Comparison of ENCODE assay signal across 11 cellular contexts in genomic region chr5:141845371-141845821, GRCh38. TPM values are rescaled to one million over a fixed set of nuclear protein-coding genes. Genes with fewer than 3 reads are reported as not detected.
DNase-seq lines count a peak whose midpoint lies in the region; ATAC-seq, FAIRE-seq and TF ChIP-seq lines count a peak whose summit lies in the region.
"Had no signal": no experiment of that assay in that cellular context is flagged by ENCODE, and none has a peak within 500 bp of the region (broad histone marks: within the 10 kb centered on the region; RNA-seq: fewer than 3 reads in every experiment).

No MANE protein-coding gene starts in this region.

- H3K36me3 ChIP-seq in Karpas-422 (ENCODE audit: insufficient read depth, low read length) (no peaks in the 10 kb centered on the region), trophoblast cell (ENCODE audit: control insufficient read depth in 1 of 2, insufficient read depth in 2 of 2, low read length in 2 of 2) (no peaks in the 10 kb centered on the region)
- H3K36me3 ChIP-seq in naive thymus-derived CD4-positive, alpha-beta T cell (ENCODE audit: control insufficient read depth in 2 of 3, insufficient read depth in 3 of 3, low read length in 3 of 3), result peaks cover 0 to 6% (median 0%) of the 10 kb centered on the region in 3 experiments
- H3K36me3 ChIP-seq: HAP-1 had no signal

- no peak overlapping the region for H2AFZ ChIP-seq in Karpas-422 (ENCODE audit: low read length)
- no peak overlapping the region for H2AFZ ChIP-seq in trophoblast cell (ENCODE audit: insufficient read depth, low read length, poor library complexity)

- H3K36me3 Mint-ChIP-seq in naive thymus-derived CD4-positive, alpha-beta T cell, result no peaks in the 10 kb centered on the region
- H3K36me3 Mint-ChIP-seq: immature natural killer cell had no signal

- H4K12ac ChIP-seq in trophoblast cell (ENCODE audit: low read depth, low read length), result no peak overlapping the region

- H3K14ac ChIP-seq in trophoblast cell (ENCODE audit: low read length), result no peak overlapping the region

- H2BK12ac ChIP-seq in trophoblast cell (ENCODE audit: low read length), result peak overlapping the region; percentile 6

- H2AK5ac ChIP-seq in trophoblast cell (ENCODE audit: low read length), result no peak overlapping the region

- WGBS in trophoblast cell (ENCODE audit: extremely low coverage, insufficient coverage, insufficient read length), result no CpG with 5 or more reads among the region's 7 CpGs

- no peak overlapping the region for H2BK5ac ChIP-seq in trophoblast cell (ENCODE audit: low read depth, low read length, poor library complexity)

- H3K9me3 ChIP-seq in Karpas-422 (ENCODE audit: low read length) (no peaks in the 10 kb centered on the region), trophoblast cell (ENCODE audit: insufficient read depth, low read depth, low read length) (no peaks in the 10 kb centered on the region)
- no peaks in the 10 kb centered on the region for H3K9me3 ChIP-seq in naive thymus-derived CD4-positive, alpha-beta T cell (ENCODE audit: control insufficient read depth in 2 of 3, low read length in 3 of 3)
- H3K9me3 ChIP-seq: HAP-1 had no signal

- no peak overlapping the region for H4K8ac ChIP-seq in trophoblast cell (ENCODE audit: low read depth, low read length)

- H2BK120ac ChIP-seq in trophoblast cell (ENCODE audit: insufficient read depth, low read length, poor library complexity), result no peak overlapping the region

- POLR2A ChIA-PET in naive thymus-derived CD4-positive, alpha-beta T cell (lab: Charles Lee), result no interaction called here

- H3K4me3 ChIP-seq in Karpas-422 (ENCODE audit: low read length) (no peak overlapping the region), trophoblast cell (ENCODE audit: low read depth, low read length) (no peak overlapping the region)
- H3K4me3 ChIP-seq in naive thymus-derived CD4-positive, alpha-beta T cell (ENCODE audit: low read length), result no peak overlapping the region
- H3K4me3 ChIP-seq: HAP-1 had no signal

- H3K27ac ChIP-seq in Karpas-422 (ENCODE audit: low read length), result no peak overlapping the region
- no peak overlapping the region for H3K27ac ChIP-seq in trophoblast cell (ENCODE audit: low read depth, low read length)
- no peak overlapping the region for H3K27ac ChIP-seq in naive thymus-derived CD4-positive, alpha-beta T cell (ENCODE audit: low read depth, low read length)

- H3K4ac ChIP-seq in trophoblast cell (ENCODE audit: low read depth, low read length), result no peak overlapping the region

- H3K79me2 ChIP-seq in Karpas-422 (ENCODE audit: low read length) (no peaks in the 10 kb centered on the region), trophoblast cell (ENCODE audit: control insufficient read depth, insufficient read depth, low read length, poor library complexity) (peaks cover 9% of the 10 kb centered on the region)

- TF ChIP-seq POLR2A in GM12892 (IDR thresholded peaks at IDR 0.05; ENCODE audit: low read depth, low read length), result no peak

- H3K23ac ChIP-seq in trophoblast cell (ENCODE audit: low read length), result no peak overlapping the region

- no peak overlapping the region for H4K91ac ChIP-seq in trophoblast cell (ENCODE audit: low read depth, low read length)

- peak overlapping the region in 2 of 9 donors; percentile 39 to 86 for H3K27ac Mint-ChIP-seq in naive thymus-derived CD4-positive, alpha-beta T cell

- H3K9ac ChIP-seq in Karpas-422 (ENCODE audit: low read length), result 0 out of 2 replicates have a peak overlapping the region, but pooled peaks have one; percentile 15
- H3K9ac ChIP-seq in trophoblast cell (ENCODE audit: low read length), result no peak overlapping the region

- no peaks in the 10 kb centered on the region for H4K20me1 ChIP-seq in Karpas-422 (ENCODE audit: insufficient read depth, low read depth, low read length)

- H3K4me1 ChIP-seq in Karpas-422 (ENCODE audit: low read length), result peaks cover 47% of the 10 kb centered on the region
- peaks cover 19 to 24% of the 10 kb centered on the region in 2 experiments for H3K4me1 ChIP-seq in trophoblast cell (ENCODE audit: control insufficient read depth in 1 of 2, insufficient read depth in 2 of 2, low read length in 2 of 2)
- no peaks in the 10 kb centered on the region for H3K4me1 ChIP-seq in naive thymus-derived CD4-positive, alpha-beta T cell (ENCODE audit: control insufficient read depth in 2 of 2, insufficient read depth in 2 of 2, low read length in 2 of 2)

- H3K27me3 Mint-ChIP-seq in naive thymus-derived CD4-positive, alpha-beta T cell, result peaks cover 0 to 23% (median 10%) of the 10 kb centered on the region in 5 donors

- H3K4me2 ChIP-seq in Karpas-422 (ENCODE audit: low read depth, low read length, poor library complexity, severe bottlenecking), result no peak overlapping the region
- no peak overlapping the region for H3K4me2 ChIP-seq in trophoblast cell (ENCODE audit: low read length)

- H3K4me1 Mint-ChIP-seq in naive thymus-derived CD4-positive, alpha-beta T cell, result peaks cover 7 to 24% (median 12%) of the 10 kb centered on the region in 7 donors

- H3K9me2 ChIP-seq in Karpas-422 (replicated peaks; ENCODE audit: insufficient read depth, low read length), result no peaks in the 10 kb centered on the region

- peak overlapping the region in 2 of 10 donors; percentile 13 to 61 for H3K4me3 Mint-ChIP-seq in naive thymus-derived CD4-positive, alpha-beta T cell
- H3K4me3 Mint-ChIP-seq: immature natural killer cell had no signal

- peak; percentile 32 to 65 for DNase-seq in NCI-H524 (lab: John Stamatoyannopoulos, UW)
- no peak for DNase-seq in NCI-H524 treated with DMSO at 0.1 percent for 48 hours (lab: John Stamatoyannopoulos, UW)
- peak; percentile 76 for DNase-seq in Karpas-422
- peak; percentile 7 to 9 for DNase-seq in activated CD4-positive, alpha-beta T cell treated with anti-CD3 and anti-CD28 coated beads, Interleukin-2, amount 50 U/mL, for 4 hours
- DNase-seq in trophoblast cell, result no peak
- no peak for DNase-seq in naive thymus-derived CD4-positive, alpha-beta T cell
- no peak for DNase-seq in GM12892 (ENCODE audit: insufficient read length)
- no peak for DNase-seq in GM19240 (ENCODE audit: insufficient read length, low spot score)
- DNase-seq: effector memory CD4-positive, alpha-beta T cell; immature natural killer cell had no signal

- FAIRE-seq in GM12892 (lab: Jason Lieb, UNC), result no peak

- no peaks in the 10 kb centered on the region for H3K9me3 Mint-ChIP-seq in naive thymus-derived CD4-positive, alpha-beta T cell
- H3K9me3 Mint-ChIP-seq: immature natural killer cell had no signal

- H3K18ac ChIP-seq in trophoblast cell (ENCODE audit: low read length), result no peak overlapping the region

- H3K79me1 ChIP-seq in trophoblast cell (ENCODE audit: low read length), result peaks cover 20% of the 10 kb centered on the region

- no peak for ATAC-seq in naive thymus-derived CD4-positive, alpha-beta T cell

- CTCF ChIA-PET in naive thymus-derived CD4-positive, alpha-beta T cell (lab: Charles Lee), result interaction anchor here (0.8 kb wide), 1 partner anchor 34 kb away, joined by 4 read pairs; no protein-coding TSS in a partner anchor

- intact Hi-C loops in naive thymus-derived CD4-positive, alpha-beta T cell (cut with micrococcal nuclease), result no loop called here

- H3K27me3 ChIP-seq in Karpas-422 (ENCODE audit: low read length), result no peaks in the 10 kb centered on the region
- no peaks in the 10 kb centered on the region for H3K27me3 ChIP-seq in trophoblast cell (ENCODE audit: insufficient read depth, low read length)
- no peaks in the 10 kb centered on the region for H3K27me3 ChIP-seq in naive thymus-derived CD4-positive, alpha-beta T cell (ENCODE audit: control insufficient read depth in 2 of 2, insufficient read depth in 2 of 2, low read length in 2 of 2)

RNA-seq across cellular contexts. Expression of gene PCDH1, which starts 32.8 kb away (rescaled TPM):
- not detected in 2 replicates for total RNA-seq in Karpas-422 (2014; rRNA removed; shearing (Covaris generic); ENCODE audit: low replicate concordance)
- 5.0 TPM in 2 replicates for polyA plus RNA-seq in trophoblast cell (2013)
- total RNA-seq in naive thymus-derived CD4-positive, alpha-beta T cell, result 1 to 10 TPM in 1 of 5 experiments, under 1 TPM in 1, not detected in 3; 0.53 to 3.2 TPM
- under 1 TPM in 1 of 2 donors, not detected in 1; 0.05 TPM for polyA plus RNA-seq in naive thymus-derived CD4-positive, alpha-beta T cell
- polyA plus RNA-seq in GM12892 (2012; ENCODE audit: missing spikeins), result not detected

Comparison
In these comparisons a context has a peak if more than half of its experiments do, and no peak if none do; other contexts are left out.
1. DNase-seq: peak in NCI-H524 (2 of 2), Karpas-422 (single experiment) and activated CD4-positive, alpha-beta T cell treated with anti-CD3 and anti-CD28 coated beads, Interleukin-2, amount 50 U/mL, for 4 hours (2 of 2); none in NCI-H524 treated with DMSO at 0.1 percent for 48 hours (single experiment), trophoblast cell (0 of 2), naive thymus-derived CD4-positive, alpha-beta T cell (0 of 9), GM12892 (single experiment) and GM19240 (single experiment).